11 cellular contexts compared by ENCODE assay signal in genomic region chr9:114613087-114613486, GRCh38. TPM values are rescaled to one million over a fixed set of nuclear protein-coding genes. Genes with fewer than 3 reads are reported as not detected.
DNase-seq lines count a peak whose midpoint lies in the region; ATAC-seq, FAIRE-seq and TF ChIP-seq lines count a peak whose summit lies in the region.
"Had no signal": no experiment of that assay in that cellular context is flagged by ENCODE, and none has a peak within 500 bp of the region (broad histone marks: within the 10 kb centered on the region; RNA-seq: fewer than 3 reads in every experiment).

No MANE protein-coding gene starts in this region.

- H3K4me2 ChIP-seq in Karpas-422 (ENCODE audit: low read depth, low read length, poor library complexity, severe bottlenecking), result peak overlapping the region; percentile 95
- H3K4me2 ChIP-seq in GM12878 (ENCODE audit: control insufficient read depth, insufficient read depth), result peak overlapping the region; percentile 100

- TF ChIP-seq POLR2A in GM12878 (IDR thresholded peaks at IDR 0.05; ENCODE audit: low read depth, low read length) (no peak), GM12891 (IDR thresholded peaks at IDR 0.05; ENCODE audit: low read depth, low read length) (no peak)

- H3K9me2 ChIP-seq in Karpas-422 (replicated peaks; ENCODE audit: insufficient read depth, low read length), result no peaks in the 10 kb centered on the region

- no TSS peak for BruUV-seq in GM12878 (replicated peaks; lab: Mats Ljungman, UMichigan)

- H3K4me1 Mint-ChIP-seq in CD14-positive monocyte (peaks cover 62% of the 10 kb centered on the region), osteocyte (ENCODE audit: unreplicated experiment) (peaks cover 35% of the 10 kb centered on the region)

- H3K36me3 ChIP-seq in Karpas-422 (ENCODE audit: insufficient read depth, low read length) (0 out of 2 replicates have a peak, but pooled peaks cover 2% of the 10 kb centered on the region), GM12878 (ENCODE audit: control insufficient read depth in 2 of 2, insufficient read depth in 2 of 2, low read length in 1 of 2) (peaks cover 0 to 7% of the 10 kb centered on the region in 2 experiments; a peak in 1 of 4 replicates)

- H3K9ac ChIP-seq in Karpas-422 (ENCODE audit: low read length), result peak overlapping the region; percentile 98
- peak overlapping the region; percentile 95 for H3K9ac ChIP-seq in GM12878 (ENCODE audit: control insufficient read depth, insufficient read depth, low read length)

- peaks cover 11 to 12% of the 10 kb centered on the region in 2 donors for H3K36me3 Mint-ChIP-seq in CD14-positive monocyte
- H3K36me3 Mint-ChIP-seq in osteocyte (ENCODE audit: unreplicated experiment), result peaks cover 4% of the 10 kb centered on the region

- no peaks in the 10 kb centered on the region for H3K27me3 ChIP-seq in Karpas-422 (ENCODE audit: low read length)
- H3K27me3 ChIP-seq in GM12878 (replicated peaks in 1 of 2; ENCODE audit: control insufficient read depth in 2 of 2, insufficient read depth in 2 of 2, low read length in 1 of 2), result no peaks in the 10 kb centered on the region

- ATAC-seq in GM12878, result peak; percentile 32
- no peak for ATAC-seq in GM18873 (IDR thresholded peaks at IDR 0.05; ENCODE audit: low FRiP score, unreplicated experiment)

- no peaks in the 10 kb centered on the region for H3K9me3 ChIP-seq in Karpas-422 (ENCODE audit: low read length)
- H3K9me3 ChIP-seq in GM12878 (replicated peaks; ENCODE audit: control insufficient read depth, insufficient read depth, low read length), result no peaks in the 10 kb centered on the region

- SMC1A ChIA-PET in GM12878 (lab: Charles Lee; ENCODE audit: uncharacterized antibody, unreplicated experiment), result interaction anchor here (0.9 to 4.5 kb wide), 7 partner anchors 9 to 222 kb away, joined by 3 to 28 read pairs (median 7); partner anchors contain the start of gene ATP6V1G1

- H3K79me2 ChIP-seq in Karpas-422 (ENCODE audit: low read length) (peaks cover 45% of the 10 kb centered on the region), GM12878 (ENCODE audit: control insufficient read depth, insufficient read depth, low read length) (peaks cover 77% of the 10 kb centered on the region)

- H3K27ac ChIP-seq in Karpas-422 (ENCODE audit: low read length) (peak overlapping the region; percentile 61), GM12878 (ENCODE audit: control insufficient read depth, insufficient read depth) (peak overlapping the region; percentile 98)

- intact Hi-C loops in CD14-positive monocyte (cut with micrococcal nuclease) (loop anchor here in 1 of 2 donors (10.0 kb wide), 1 partner anchor 128 kb away; no protein-coding TSS in a partner anchor), GM12878 (cut with micrococcal nuclease; ENCODE audit: unreplicated experiment) (loop anchor here (5.0 kb wide), 2 partner anchors 39 to 226 kb away; partner anchors contain the start of gene AKNA)

- H3K9me3 Mint-ChIP-seq in CD14-positive monocyte, result no peaks in the 10 kb centered on the region
- H3K9me3 Mint-ChIP-seq in osteocyte (ENCODE audit: unreplicated experiment), result no peaks in the 10 kb centered on the region

- POLR2A ChIA-PET in GM12878 (lab: Charles Lee), result interaction anchor here (0.7 to 4.4 kb wide), 9 partner anchors 7 to 227 kb away, joined by 3 to 30 read pairs (median 9); partner anchors contain the start of genes AKNA and ATP6V1G1

- peaks cover 55% of the 10 kb centered on the region for H3K4me1 ChIP-seq in Karpas-422 (ENCODE audit: low read length)
- peaks cover 60% of the 10 kb centered on the region for H3K4me1 ChIP-seq in GM12878 (ENCODE audit: control insufficient read depth, insufficient read depth, low read length)

- H3K4me3 ChIP-seq in Karpas-422 (ENCODE audit: low read length), result peak overlapping the region; percentile 99
- peak overlapping the region; percentile 95 for H3K4me3 ChIP-seq in GM12878

- H3K4me3 Mint-ChIP-seq in CD14-positive monocyte (peak overlapping the region; percentile 84 to 92), osteocyte (ENCODE audit: unreplicated experiment) (peak overlapping the region; percentile 26)

- FAIRE-seq in GM12878 (lab: Jason Lieb, UNC) (peak; percentile 27), GM12891 (lab: Jason Lieb, UNC) (no peak)

- H4K20me1 ChIP-seq in Karpas-422 (ENCODE audit: insufficient read depth, low read depth, low read length), result no peaks in the 10 kb centered on the region
- no peaks in the 10 kb centered on the region for H4K20me1 ChIP-seq in GM12878 (ENCODE audit: control insufficient read depth, insufficient read depth)

- RAD21 ChIA-PET in GM12878 (lab: Charles Lee; ENCODE audit: unreplicated experiment), result interaction anchor here (0.8 to 5.1 kb wide), 11 partner anchors 8 to 207 kb away, joined by 3 to 40 read pairs (median 5); partner anchors contain the start of gene ATP6V1G1

- no peak for TF ChIP-seq RAD21 in GM12878 (IDR thresholded peaks at IDR 0.05; ENCODE audit: insufficient read depth, low read depth, low read length)

- 54% methylated on average over 7 of the region's 7 CpGs for WGBS in GM12878 (ENCODE audit: insufficient coverage, insufficient replicate concordance, low lambda C conversion rate, missing lambda C conversion rate)

- TF ChIP-seq EP300 in GM12878 (IDR thresholded peaks at IDR 0.05; ENCODE audit: borderline replicate concordance in 1 of 2, control insufficient read depth in 1 of 2, low read depth in 2 of 2, low read length in 2 of 2), result peak; percentile 10 to 11; a peak in 1 of 4 replicates

- CTCF ChIA-PET in GM12878 (lab: Yijun Ruan, JAX), result interaction anchor here (0.6 to 2.5 kb wide), 9 partner anchors 10 to 127 kb away, joined by 3 to 19 read pairs (median 4); partner anchors contain the start of gene ATP6V1G1

- H3K27ac Mint-ChIP-seq in CD14-positive monocyte (peak overlapping the region in 5 of 7 donors; percentile 20 to 96 (median 43)), osteocyte (ENCODE audit: unreplicated experiment) (peak overlapping the region; percentile 16)

- TF ChIP-seq CTCF in CD14-positive monocyte (IDR thresholded peaks at IDR 0.05) (no peak), GM12878 (IDR thresholded peaks at IDR 0.05 in 2 of 3, conservative IDR thresholded peaks at IDR 0.05 in 1 of 3; ENCODE audit: control insufficient read depth in 2 of 3, extremely low read depth in 1 of 3, insufficient read depth in 1 of 3, low read depth in 3 of 3, low read length in 3 of 3) (no peak), osteocyte (IDR thresholded peaks at IDR 0.05) (no peak)

- H3K27me3 Mint-ChIP-seq in CD14-positive monocyte (ENCODE audit: low read depth in 3 of 3) (peaks cover 0 to 4% (median 0%) of the 10 kb centered on the region in 3 donors), osteocyte (ENCODE audit: unreplicated experiment) (no peaks in the 10 kb centered on the region)

- DNase-seq in CD14-positive monocyte (ENCODE audit: low spot score) (no peak), Karpas-422 (no peak), GM12878 (ENCODE audit: low read depth, low spot score) (no peak), osteocyte (ENCODE audit: extremely low spot score, unreplicated experiment) (no peak), GM12891 (ENCODE audit: insufficient read length, low spot score) (no peak), hepatic stellate cell (ENCODE audit: low spot score) (no peak), KBM-7 (no peak)
- DNase-seq: activated effector memory CD4-positive, alpha-beta T cell treated with Interleukin-2 at 50 U/mL for 16 hours; effector memory CD4-positive, alpha-beta T cell; SW 1271 had no signal

- H2AFZ ChIP-seq in Karpas-422 (ENCODE audit: low read length), result no peak overlapping the region
- H2AFZ ChIP-seq in GM12878 (ENCODE audit: control insufficient read depth, low read depth, low read length), result no peak overlapping the region; the same call in 1 of the 2 replicates

- in situ Hi-C loops in GM12878 (cut with MboI) (loop anchor here (5.0 kb wide), 1 partner anchor 226 kb away; the partner anchor contains the start of gene AKNA), KBM-7 (cut with MboI; ENCODE audit: low pct_unique_long_range_greater_than_20kb, low sequenced_read_pairs) (no loop called here)

RNA-seq across cellular contexts. Expression of gene TMEM268, which starts 2.0 kb away (rescaled TPM):
- 10 to 100 TPM; 12.8 to 14.5 TPM for polyA plus RNA-seq in CD14-positive monocyte
- 21.1 and 29.7 TPM in 2 replicates for total RNA-seq in Karpas-422 (2014; rRNA removed; shearing (Covaris generic); ENCODE audit: low replicate concordance)
- 111 and 114 TPM in 2 replicates for total RNA-seq in GM12878 (2013; cell fraction: nucleolus; rRNA removed)
- total RNA-seq in GM12878 (2014; rRNA removed), result 24.9 and 25.5 TPM in 2 replicates
- 16.8 and 20.3 TPM in 2 replicates for total RNA-seq in GM12878 (2014; rRNA removed; fragmentation: Illumina TruSeq; extraction: Trizol)
- 27.1 and 32.1 TPM in 2 replicates for total RNA-seq in GM12878 (2021)
- 24.3 TPM for polyA plus RNA-seq in GM12878 (2011; ENCODE audit: low read depth)
- polyA plus RNA-seq in GM12878 (2011; rRNA removed), result 79.5 and 83.7 TPM in 2 replicates
- 41.9 and 55.1 TPM in 2 replicates for polyA plus RNA-seq in GM12878 (2011; cell fraction: cytosol; rRNA removed)
- 33.1 and 33.6 TPM in 2 replicates for polyA plus RNA-seq in GM12878 (2011; cell fraction: nucleus; rRNA removed)
- polyA plus RNA-seq in GM12878 (2012), result 22.2 and 26.9 TPM in 2 replicates
- 34.1 and 36.2 TPM in 2 replicates for polyA plus RNA-seq in GM12878 (2014; fragmentation: Illumina TruSeq; extraction: Trizol)
- polyA plus RNA-seq in GM12878 (2014; fragmentation: Nextera tagmentation; extraction: Ambion mirVana), result 1 to 10 TPM; 3.5 to 6.1 TPM
- 22.5 and 24.0 TPM in 2 replicates for polyA plus RNA-seq in GM12878 (2014; rRNA removed)
- 10 to 100 TPM in 1 of 2 experiments, 1 to 10 TPM in 1; 7.4 to 14.3 TPM for polyA plus RNA-seq in GM12878 (2016; fragmentation: Nextera tagmentation; extraction: Ambion mirVana)
- polyA minus RNA-seq in GM12878 (2011; rRNA and poly(A)+ RNA removed), result 65.8 and 85.6 TPM in 2 replicates
- 19.4 and 26.9 TPM in 2 replicates for polyA minus RNA-seq in GM12878 (2011; cell fraction: cytosol; rRNA and poly(A)+ RNA removed)
- polyA minus RNA-seq in GM12878 (2011; cell fraction: nucleus; rRNA and poly(A)+ RNA removed), result 18.9 and 27.6 TPM in 2 replicates
- total RNA-seq in osteocyte, result 15.9 and 16.1 TPM in 2 replicates
- 12.7 TPM for polyA plus RNA-seq in GM12891 (2012; ENCODE audit: low read depth, missing spikeins)

RNA-seq across cellular contexts. Expression of gene ATP6V1G1, which starts 25.5 kb away (rescaled TPM):
- 100 to 1,000 TPM; 214 to 226 TPM for polyA plus RNA-seq in CD14-positive monocyte
- total RNA-seq in Karpas-422 (2014; rRNA removed; shearing (Covaris generic); ENCODE audit: low replicate concordance), result 113 and 165 TPM in 2 replicates
- total RNA-seq in GM12878 (2013; cell fraction: nucleolus; rRNA removed), result 26.6 and 27.1 TPM in 2 replicates
- 44.2 and 56.6 TPM in 2 replicates for total RNA-seq in GM12878 (2014; rRNA removed)
- total RNA-seq in GM12878 (2014; rRNA removed; fragmentation: Illumina TruSeq; extraction: Trizol), result 60.5 TPM in 2 replicates
- 34.2 and 36.0 TPM in 2 replicates for total RNA-seq in GM12878 (2021)
- polyA plus RNA-seq in GM12878 (2011; ENCODE audit: low read depth), result 55.7 TPM
- 90.6 and 130 TPM in 2 replicates for polyA plus RNA-seq in GM12878 (2011; rRNA removed)
- 47.3 and 57.4 TPM in 2 replicates for polyA plus RNA-seq in GM12878 (2011; cell fraction: cytosol; rRNA removed)
- polyA plus RNA-seq in GM12878 (2011; cell fraction: nucleus; rRNA removed), result 28.5 TPM in 2 replicates
- polyA plus RNA-seq in GM12878 (2012), result 59.9 and 70.7 TPM in 2 replicates
- 62.1 and 74.5 TPM in 2 replicates for polyA plus RNA-seq in GM12878 (2014; fragmentation: Illumina TruSeq; extraction: Trizol)
- 100 to 1,000 TPM; 162 to 204 TPM for polyA plus RNA-seq in GM12878 (2014; fragmentation: Nextera tagmentation; extraction: Ambion mirVana)
- 50.8 and 54.9 TPM in 2 replicates for polyA plus RNA-seq in GM12878 (2014; rRNA removed)
- 10 to 100 TPM; 98.5 to 99.9 TPM for polyA plus RNA-seq in GM12878 (2016; fragmentation: Nextera tagmentation; extraction: Ambion mirVana)
- 18.5 and 20.9 TPM in 2 replicates for polyA minus RNA-seq in GM12878 (2011; rRNA and poly(A)+ RNA removed)
- 13.6 and 14.6 TPM in 2 replicates for polyA minus RNA-seq in GM12878 (2011; cell fraction: cytosol; rRNA and poly(A)+ RNA removed)
- 13.3 and 24.2 TPM in 2 replicates for polyA minus RNA-seq in GM12878 (2011; cell fraction: nucleus; rRNA and poly(A)+ RNA removed)
- 118 and 123 TPM in 2 replicates for total RNA-seq in osteocyte
- 49.6 TPM for polyA plus RNA-seq in GM12891 (2012; ENCODE audit: low read depth, missing spikeins)

RNA-seq across cellular contexts. Expression of gene TEX53, which starts 44.5 kb away (rescaled TPM):
- polyA plus RNA-seq in CD14-positive monocyte, result not detected
- not detected in 2 replicates for total RNA-seq in Karpas-422 (2014; rRNA removed; shearing (Covaris generic); ENCODE audit: low replicate concordance)
- not detected in 2 replicates for total RNA-seq in GM12878 (2013; cell fraction: nucleolus; rRNA removed)
- not detected in 2 replicates for total RNA-seq in GM12878 (2014; rRNA removed)
- total RNA-seq in GM12878 (2014; rRNA removed; fragmentation: Illumina TruSeq; extraction: Trizol), result not detected in 2 replicates
- total RNA-seq in GM12878 (2021), result not detected in 2 replicates
- polyA plus RNA-seq in GM12878 (2011; ENCODE audit: low read depth), result not detected
- polyA plus RNA-seq in GM12878 (2011; rRNA removed), result not detected in 2 replicates
- polyA plus RNA-seq in GM12878 (2011; cell fraction: cytosol; rRNA removed), result not detected in 2 replicates
- not detected in 2 replicates for polyA plus RNA-seq in GM12878 (2011; cell fraction: nucleus; rRNA removed)
- polyA plus RNA-seq in GM12878 (2012), result not detected in 2 replicates
- polyA plus RNA-seq in GM12878 (2014; fragmentation: Illumina TruSeq; extraction: Trizol), result not detected in 2 replicates
- polyA plus RNA-seq in GM12878 (2014; fragmentation: Nextera tagmentation; extraction: Ambion mirVana), result not detected
- polyA plus RNA-seq in GM12878 (2014; rRNA removed), result not detected in 2 replicates
- not detected for polyA plus RNA-seq in GM12878 (2016; fragmentation: Nextera tagmentation; extraction: Ambion mirVana)
- polyA minus RNA-seq in GM12878 (2011; rRNA and poly(A)+ RNA removed), result not detected in 2 replicates
- polyA minus RNA-seq in GM12878 (2011; cell fraction: cytosol; rRNA and poly(A)+ RNA removed), result not detected in 2 replicates
- not detected in 2 replicates for polyA minus RNA-seq in GM12878 (2011; cell fraction: nucleus; rRNA and poly(A)+ RNA removed)
- total RNA-seq in osteocyte, result not detected in 2 replicates
- polyA plus RNA-seq in GM12891 (2012; ENCODE audit: low read depth, missing spikeins), result not detected
